In genomic region chr6:108966855-108967755, GRCh38 we compare ENCODE assay signal across 1 cellular context.
TF ChIP-seq lines count a peak whose summit lies in the region.

No MANE protein-coding gene starts in this region.

TF ChIP-seq in GM23338, 12 proteins besides CTCF, POLR2A, EP300 and RAD21 (continued from another document):
- TF ChIP-seq ZNF462 (CRISPR knock-in tag; IDR thresholded peaks at IDR 0.05) = no peak
- no peak for TF ChIP-seq JUNB (IDR thresholded peaks at IDR 0.05; ENCODE audit: unreplicated experiment)
TF ChIP-seq in GM23338: peak in this region for 0.
